9 cellular contexts compared by ENCODE assay signal in genomic region chr1:156627313-156627880, GRCh38. TPM values are rescaled to one million over a fixed set of nuclear protein-coding genes. Genes with fewer than 3 reads are reported as not detected.
DNase-seq lines count a peak whose midpoint lies in the region; FAIRE-seq and TF ChIP-seq lines count a peak whose summit lies in the region.
"Had no signal": no experiment of that assay in that cellular context is flagged by ENCODE, and none has a peak within 500 bp of the region (broad histone marks: within the 10 kb centered on the region; RNA-seq: fewer than 3 reads in every experiment).

No MANE protein-coding gene starts in this region.

- peak; percentile 97 for TF ChIP-seq CTCF in BE2C (IDR thresholded peaks at IDR 0.05; ENCODE audit: low read depth, low read length)
- peak; percentile 79 for TF ChIP-seq CTCF in GM12873 (IDR thresholded peaks at IDR 0.05; ENCODE audit: insufficient read depth, low read depth, low read length, missing control alignments)
- peak; percentile 52 for TF ChIP-seq CTCF in hepatocyte (IDR thresholded peaks at IDR 0.05; ENCODE audit: poor library complexity)
- peak; percentile 80 for TF ChIP-seq CTCF in type B pancreatic cell (conservative IDR thresholded peaks at IDR 0.05)

- H3K4me3 Mint-ChIP-seq in type B pancreatic cell, result no peak overlapping the region

- no peak overlapping the region for H3K27ac ChIP-seq in hepatocyte

- H3K36me3 Mint-ChIP-seq in type B pancreatic cell, result no peaks in the 10 kb centered on the region

- peaks cover 8% of the 10 kb centered on the region for H3K4me1 Mint-ChIP-seq in type B pancreatic cell (ENCODE audit: unreplicated experiment)

- H3K4me3 ChIP-seq in BE2C (ENCODE audit: low read depth, low read length) (no peak overlapping the region), hepatocyte (no peak overlapping the region)

- DNase-seq in BE2C (peak; percentile 67), NCI-H446 treated with DMSO at 0.1 percent for 48 hours (lab: John Stamatoyannopoulos, UW) (peak; percentile 20), hepatocyte (ENCODE audit: low spot score) (peak; percentile 59), type B pancreatic cell (ENCODE audit: extremely low spot score, unreplicated experiment) (no peak), ecto neural progenitor cell (ENCODE audit: low spot score) (no peak), GM12891 (ENCODE audit: insufficient read length, low spot score) (no peak)
- DNase-seq in activated CD4-positive, alpha-beta T cell treated with anti-CD3 and anti-CD28 coated beads, Interleukin-2, amount 50 U/mL, for 1 hour, result peak; percentile 30

- H3K79me2 ChIP-seq in hepatocyte, result no peaks in the 10 kb centered on the region

- H3K9me3 ChIP-seq in BE2C (no peaks in the 10 kb centered on the region), hepatocyte (ENCODE audit: low read depth) (no peaks in the 10 kb centered on the region)

- H2AFZ ChIP-seq in hepatocyte, result no peak overlapping the region

- TF ChIP-seq POLR2A in GM12891 (IDR thresholded peaks at IDR 0.05; ENCODE audit: low read depth, low read length), result no peak

- WGBS in hepatocyte (ENCODE audit: low lambda C conversion rate, missing lambda C conversion rate), result 90% methylated on average over 2 of the region's 2 CpGs

- H3K36me3 ChIP-seq in BE2C (no peaks in the 10 kb centered on the region), hepatocyte (replicated peaks; ENCODE audit: insufficient read depth, low read depth) (no peaks in the 10 kb centered on the region)

- H3K9me3 Mint-ChIP-seq in type B pancreatic cell, result no peaks in the 10 kb centered on the region

- no peak overlapping the region for H3K4me2 ChIP-seq in hepatocyte

- peaks cover 79% of the 10 kb centered on the region for H3K27me3 Mint-ChIP-seq in type B pancreatic cell

- no peak for FAIRE-seq in GM12891 (lab: Jason Lieb, UNC)
- FAIRE-seq: islet of Langerhans had no signal

- no peak overlapping the region for H3K27ac Mint-ChIP-seq in type B pancreatic cell

- H3K9me2 ChIP-seq in hepatocyte (replicated peaks; ENCODE audit: insufficient read depth), result no peaks in the 10 kb centered on the region

- H3K4me1 ChIP-seq in BE2C, result peaks cover 8% of the 10 kb centered on the region
- peaks cover 23% of the 10 kb centered on the region for H3K4me1 ChIP-seq in hepatocyte (ENCODE audit: insufficient read depth)

- no peaks in the 10 kb centered on the region for H4K20me1 ChIP-seq in hepatocyte (ENCODE audit: insufficient read depth, poor library complexity, severe bottlenecking)

- peaks cover 19% of the 10 kb centered on the region for H3K27me3 ChIP-seq in BE2C
- peaks cover 75% of the 10 kb centered on the region for H3K27me3 ChIP-seq in hepatocyte

TF ChIP-seq in GM12891, 5 proteins besides CTCF, POLR2A, EP300 and RAD21:
- TF ChIP-seq PAX5 (IDR thresholded peaks at IDR 0.05; ENCODE audit: insufficient read depth, low read length, severe bottlenecking) (no peak), SPI1 (IDR thresholded peaks at IDR 0.05; ENCODE audit: low read depth, low read length) (no peak), POU2F2 (IDR thresholded peaks at IDR 0.05; ENCODE audit: low read depth, low read length) (no peak), TAF1 (IDR thresholded peaks at IDR 0.05; ENCODE audit: low read depth, low read length) (no peak), POLR2AphosphoS5 (IDR thresholded peaks at IDR 0.05; ENCODE audit: low read depth, low read length) (no peak)

RNA-seq across cellular contexts. Expression of gene HAPLN2, which starts 8.2 kb away (rescaled TPM):
- 0.86 TPM for polyA plus RNA-seq in BE2C (2012; ENCODE audit: insufficient read depth, insufficient read length, low read depth)
- not detected in 2 replicates for total RNA-seq in hepatocyte
- polyA plus RNA-seq in hepatocyte, result not detected in 2 replicates
- total RNA-seq in type B pancreatic cell (ENCODE audit: low replicate concordance), result not detected in 2 replicates
- polyA plus RNA-seq in GM12891 (2012; ENCODE audit: low read depth, missing spikeins), result not detected

RNA-seq across cellular contexts. Expression of gene BCAN, which starts 14.5 kb away (rescaled TPM):
- 7.8 TPM for polyA plus RNA-seq in BE2C (2012; ENCODE audit: insufficient read depth, insufficient read length, low read depth)
- total RNA-seq in hepatocyte (0.03 and 0.84 TPM in 2 replicates), type B pancreatic cell (ENCODE audit: low replicate concordance) (12.6 TPM in 1 of 2 replicates, not detected in the other)
- not detected in 2 replicates for polyA plus RNA-seq in hepatocyte
- 0.15 TPM for polyA plus RNA-seq in GM12891 (2012; ENCODE audit: low read depth, missing spikeins)

RNA-seq across cellular contexts. Expression of gene GPATCH4, which starts 26.1 kb away (rescaled TPM):
- 162 TPM for polyA plus RNA-seq in BE2C (2012; ENCODE audit: insufficient read depth, insufficient read length, low read depth)
- total RNA-seq in hepatocyte (5.6 and 17.4 TPM in 2 replicates), type B pancreatic cell (ENCODE audit: low replicate concordance) (22.4 and 30.7 TPM in 2 replicates)
- polyA plus RNA-seq in hepatocyte, result 28.3 and 28.6 TPM in 2 replicates
- polyA plus RNA-seq in GM12891 (2012; ENCODE audit: low read depth, missing spikeins), result 33.6 TPM

RNA-seq across cellular contexts. Expression of gene NAXE, which starts 35.8 kb away (rescaled TPM):
- polyA plus RNA-seq in BE2C (2012; ENCODE audit: insufficient read depth, insufficient read length, low read depth), result 121 TPM
- total RNA-seq in hepatocyte, result 94.2 and 117 TPM in 2 replicates
- polyA plus RNA-seq in hepatocyte, result 198 and 218 TPM in 2 replicates
- 86.3 and 98.4 TPM in 2 replicates for total RNA-seq in type B pancreatic cell (ENCODE audit: low replicate concordance)
- 60.1 TPM for polyA plus RNA-seq in GM12891 (2012; ENCODE audit: low read depth, missing spikeins)

RNA-seq across cellular contexts. Expression of gene TTC24, which starts 47.9 kb away (rescaled TPM):
- not detected for polyA plus RNA-seq in BE2C (2012; ENCODE audit: insufficient read depth, insufficient read length, low read depth)
- not detected in 2 replicates for total RNA-seq in hepatocyte
- not detected in 2 replicates for polyA plus RNA-seq in hepatocyte
- not detected in 2 replicates for total RNA-seq in type B pancreatic cell (ENCODE audit: low replicate concordance)
- 3.5 TPM for polyA plus RNA-seq in GM12891 (2012; ENCODE audit: low read depth, missing spikeins)

Comparison
In these comparisons a context has a peak if more than half of its experiments do, and no peak if none do; other contexts are left out.
1. DNase-seq: peak in BE2C (single experiment), NCI-H446 treated with DMSO at 0.1 percent for 48 hours (single experiment), activated CD4-positive, alpha-beta T cell treated with anti-CD3 and anti-CD28 coated beads, Interleukin-2, amount 50 U/mL, for 1 hour (single experiment) and hepatocyte (single experiment); none in type B pancreatic cell (single experiment), ecto neural progenitor cell (single experiment) and GM12891 (single experiment).
2. Peak in every context shown above with its lines, with median percentiles within 50 percentile points of each other: CTCF ChIP-seq.